ENCODE assay signal across 25 cellular contexts in genomic region chr5:173198049-173198448, GRCh38. TPM values are rescaled to one million over a fixed set of nuclear protein-coding genes. Genes with fewer than 3 reads are reported as not detected.
"Had no signal": no experiment of that assay in that cellular context is flagged by ENCODE, and none has a peak within 500 bp of the region (broad histone marks: within the 10 kb centered on the region; RNA-seq: fewer than 3 reads in every experiment).

No MANE protein-coding gene starts in this region.

- H3K4me3 Mint-ChIP-seq: central memory CD8-positive, alpha-beta T cell; memory B cell; naive B cell; nephron; type B pancreatic cell had no signal

- H3K36me3 Mint-ChIP-seq: type B pancreatic cell had no signal

- H3K9me3 ChIP-seq: prostate gland had no signal

- H3K4me1 Mint-ChIP-seq: central memory CD8-positive, alpha-beta T cell; memory B cell; nephron had no signal

- H3K27ac Mint-ChIP-seq: memory B cell, naive B cell, nephron, type B pancreatic cell had no signal

- ATAC-seq: foreskin keratinocyte, left lobe of liver, lower lobe of right lung, sciatic nerve had no signal

- H3K27ac ChIP-seq: esophagus squamous epithelium, foreskin keratinocyte, lower lobe of right lung, parathyroid adenoma, prostate gland, spleen, stomach, thoracic aorta had no signal

- H3K36me3 ChIP-seq: esophagus squamous epithelium, lower lobe of right lung, prostate gland, spleen, stomach, thoracic aorta had no signal

- DNase-seq: dermis blood vessel endothelial cell; esophagus squamous epithelium; foreskin keratinocyte; hypothalamus; kidney glomerular epithelial cell; lower lobe of right lung; naive B cell; spleen; stimulated activated CD4-positive, alpha-beta T cell treated with anti-CD3 and anti-CD28 coated beads, Interleukin-15, amount 100 ng/mL, for 24 hours; stimulated activated CD4-positive, alpha-beta T cell treated with anti-CD3 and anti-CD28 coated beads, Interleukin-2, amount 100 ng/mL, for 24 hours; stimulated activated CD4-positive, alpha-beta T cell treated with anti-CD3 and anti-CD28 coated beads, Interleukin-4, amount 100 ng/mL, for 4 hours; stimulated activated naive CD4-positive, alpha-beta T cell; stomach; substantia nigra had no signal

- H3K4me1 ChIP-seq: lower lobe of right lung, parathyroid adenoma, prostate gland, spleen had no signal

- H3K4me3 ChIP-seq: esophagus squamous epithelium, lower lobe of right lung, prostate gland, spleen, stomach, thoracic aorta had no signal

RNA-seq across cellular contexts. Expression of gene NKX2-5, which starts 37.0 kb away (rescaled TPM):
- total RNA-seq: dermis blood vessel endothelial cell, epithelial cell of proximal tubule, esophagus squamous epithelium, foreskin keratinocyte, left lobe of liver, lower lobe of right lung, prostate gland, renal cortical epithelial cell, sciatic nerve, stomach, thoracic aorta had no signal
- polyA plus RNA-seq: foreskin keratinocyte had no signal
